ENCODE assay signal across 1 cellular context in genomic region chr3:10368512-10368911, GRCh38.
A peak's percentile ranks its signal among the peaks of the same experiment; 100 is the strongest.
TF ChIP-seq lines count a peak whose summit lies in the region.

No MANE protein-coding gene starts in this region.

TF ChIP-seq in HEK293, 187 proteins besides CTCF, POLR2A, EP300 and RAD21 (continued from another document):
- TF ChIP-seq, protein P1, sequence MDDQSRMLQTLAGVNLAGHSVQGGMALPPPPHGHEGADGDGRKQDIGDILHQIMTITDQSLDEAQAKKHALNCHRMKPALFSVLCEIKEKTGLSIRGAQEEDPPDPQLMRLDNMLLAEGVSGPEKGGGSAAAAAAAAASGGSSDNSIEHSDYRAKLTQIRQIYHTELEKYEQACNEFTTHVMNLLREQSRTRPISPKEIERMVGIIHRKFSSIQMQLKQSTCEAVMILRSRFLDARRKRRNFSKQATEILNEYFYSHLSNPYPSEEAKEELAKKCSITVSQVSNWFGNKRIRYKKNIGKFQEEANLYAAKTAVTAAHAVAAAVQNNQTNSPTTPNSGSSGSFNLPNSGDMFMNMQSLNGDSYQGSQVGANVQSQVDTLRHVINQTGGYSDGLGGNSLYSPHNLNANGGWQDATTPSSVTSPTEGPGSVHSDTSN (CRISPR knock-in tag; IDR thresholded peaks at IDR 0.05) = no peak
- TF ChIP-seq HIC1 (tag by site-specific recombination; IDR thresholded peaks at IDR 0.05) = no peak
- no peak for TF ChIP-seq KLF1 (tag by site-specific recombination; IDR thresholded peaks at IDR 0.05)
- peak; percentile 42; the same call in 1 of the 2 replicates for TF ChIP-seq ZNF747 (tag by site-specific recombination; IDR thresholded peaks at IDR 0.05)
- TF ChIP-seq ZNF214 (tag by site-specific recombination; IDR thresholded peaks at IDR 0.05; ENCODE audit: borderline replicate concordance) = no peak
- TF ChIP-seq GLIS2 (tag by site-specific recombination; IDR thresholded peaks at IDR 0.05) = no peak
- no peak for TF ChIP-seq ZNF37A (tag by site-specific recombination; IDR thresholded peaks at IDR 0.05)
- TF ChIP-seq, protein P2, sequence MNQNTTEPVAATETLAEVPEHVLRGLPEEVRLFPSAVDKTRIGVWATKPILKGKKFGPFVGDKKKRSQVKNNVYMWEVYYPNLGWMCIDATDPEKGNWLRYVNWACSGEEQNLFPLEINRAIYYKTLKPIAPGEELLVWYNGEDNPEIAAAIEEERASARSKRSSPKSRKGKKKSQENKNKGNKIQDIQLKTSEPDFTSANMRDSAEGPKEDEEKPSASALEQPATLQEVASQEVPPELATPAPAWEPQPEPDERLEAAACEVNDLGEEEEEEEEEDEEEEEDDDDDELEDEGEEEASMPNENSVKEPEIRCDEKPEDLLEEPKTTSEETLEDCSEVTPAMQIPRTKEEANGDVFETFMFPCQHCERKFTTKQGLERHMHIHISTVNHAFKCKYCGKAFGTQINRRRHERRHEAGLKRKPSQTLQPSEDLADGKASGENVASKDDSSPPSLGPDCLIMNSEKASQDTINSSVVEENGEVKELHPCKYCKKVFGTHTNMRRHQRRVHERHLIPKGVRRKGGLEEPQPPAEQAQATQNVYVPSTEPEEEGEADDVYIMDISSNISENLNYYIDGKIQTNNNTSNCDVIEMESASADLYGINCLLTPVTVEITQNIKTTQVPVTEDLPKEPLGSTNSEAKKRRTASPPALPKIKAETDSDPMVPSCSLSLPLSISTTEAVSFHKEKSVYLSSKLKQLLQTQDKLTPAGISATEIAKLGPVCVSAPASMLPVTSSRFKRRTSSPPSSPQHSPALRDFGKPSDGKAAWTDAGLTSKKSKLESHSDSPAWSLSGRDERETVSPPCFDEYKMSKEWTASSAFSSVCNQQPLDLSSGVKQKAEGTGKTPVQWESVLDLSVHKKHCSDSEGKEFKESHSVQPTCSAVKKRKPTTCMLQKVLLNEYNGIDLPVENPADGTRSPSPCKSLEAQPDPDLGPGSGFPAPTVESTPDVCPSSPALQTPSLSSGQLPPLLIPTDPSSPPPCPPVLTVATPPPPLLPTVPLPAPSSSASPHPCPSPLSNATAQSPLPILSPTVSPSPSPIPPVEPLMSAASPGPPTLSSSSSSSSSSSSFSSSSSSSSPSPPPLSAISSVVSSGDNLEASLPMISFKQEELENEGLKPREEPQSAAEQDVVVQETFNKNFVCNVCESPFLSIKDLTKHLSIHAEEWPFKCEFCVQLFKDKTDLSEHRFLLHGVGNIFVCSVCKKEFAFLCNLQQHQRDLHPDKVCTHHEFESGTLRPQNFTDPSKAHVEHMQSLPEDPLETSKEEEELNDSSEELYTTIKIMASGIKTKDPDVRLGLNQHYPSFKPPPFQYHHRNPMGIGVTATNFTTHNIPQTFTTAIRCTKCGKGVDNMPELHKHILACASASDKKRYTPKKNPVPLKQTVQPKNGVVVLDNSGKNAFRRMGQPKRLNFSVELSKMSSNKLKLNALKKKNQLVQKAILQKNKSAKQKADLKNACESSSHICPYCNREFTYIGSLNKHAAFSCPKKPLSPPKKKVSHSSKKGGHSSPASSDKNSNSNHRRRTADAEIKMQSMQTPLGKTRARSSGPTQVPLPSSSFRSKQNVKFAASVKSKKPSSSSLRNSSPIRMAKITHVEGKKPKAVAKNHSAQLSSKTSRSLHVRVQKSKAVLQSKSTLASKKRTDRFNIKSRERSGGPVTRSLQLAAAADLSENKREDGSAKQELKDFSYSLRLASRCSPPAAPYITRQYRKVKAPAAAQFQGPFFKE (tag by site-specific recombination; IDR thresholded peaks at IDR 0.05; ENCODE audit: borderline replicate concordance) = no peak
- TF ChIP-seq ZNF274 (IDR thresholded peaks at IDR 0.05; ENCODE audit: low read length) = no peak
- no peak for TF ChIP-seq ZNF274 (tag by site-specific recombination; IDR thresholded peaks at IDR 0.05; ENCODE audit: borderline replicate concordance)
- TF ChIP-seq ZBTB48 (tag by site-specific recombination; IDR thresholded peaks at IDR 0.05) = no peak
- no peak for TF ChIP-seq BCL11B (tag by site-specific recombination; IDR thresholded peaks at IDR 0.05; ENCODE audit: low read depth)
- TF ChIP-seq, protein P3, sequence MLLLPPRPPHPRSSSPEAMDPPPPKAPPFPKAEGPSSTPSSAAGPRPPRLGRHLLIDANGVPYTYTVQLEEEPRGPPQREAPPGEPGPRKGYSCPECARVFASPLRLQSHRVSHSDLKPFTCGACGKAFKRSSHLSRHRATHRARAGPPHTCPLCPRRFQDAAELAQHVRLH (tag by site-specific recombination; IDR thresholded peaks at IDR 0.05) = no peak
- no peak for TF ChIP-seq ZNF549 (tag by site-specific recombination; IDR thresholded peaks at IDR 0.05)
- TF ChIP-seq ZXDB (tag by site-specific recombination; IDR thresholded peaks at IDR 0.05) = no peak
- no peak for TF ChIP-seq ZNF138 (tag by site-specific recombination; IDR thresholded peaks at IDR 0.05; ENCODE audit: borderline replicate concordance)
- no peak for TF ChIP-seq ZFP41 (tag by site-specific recombination; IDR thresholded peaks at IDR 0.05; ENCODE audit: borderline replicate concordance)
- no peak for TF ChIP-seq KLF17 (tag by site-specific recombination; IDR thresholded peaks at IDR 0.05)
- no peak for TF ChIP-seq ZNF335 (tag by site-specific recombination; conservative IDR thresholded peaks at IDR 0.05)
- no peak for TF ChIP-seq ZNF184 (tag by site-specific recombination; IDR thresholded peaks at IDR 0.05)
- TF ChIP-seq ZSCAN23 (tag by site-specific recombination; IDR thresholded peaks at IDR 0.05) = no peak
- peak; percentile 96 for TF ChIP-seq ZNF366 (tag by site-specific recombination; conservative IDR thresholded peaks at IDR 0.05)
- no peak for TF ChIP-seq ZNF610 (tag by site-specific recombination; IDR thresholded peaks at IDR 0.05; ENCODE audit: borderline replicate concordance)
- TF ChIP-seq, protein P4, sequence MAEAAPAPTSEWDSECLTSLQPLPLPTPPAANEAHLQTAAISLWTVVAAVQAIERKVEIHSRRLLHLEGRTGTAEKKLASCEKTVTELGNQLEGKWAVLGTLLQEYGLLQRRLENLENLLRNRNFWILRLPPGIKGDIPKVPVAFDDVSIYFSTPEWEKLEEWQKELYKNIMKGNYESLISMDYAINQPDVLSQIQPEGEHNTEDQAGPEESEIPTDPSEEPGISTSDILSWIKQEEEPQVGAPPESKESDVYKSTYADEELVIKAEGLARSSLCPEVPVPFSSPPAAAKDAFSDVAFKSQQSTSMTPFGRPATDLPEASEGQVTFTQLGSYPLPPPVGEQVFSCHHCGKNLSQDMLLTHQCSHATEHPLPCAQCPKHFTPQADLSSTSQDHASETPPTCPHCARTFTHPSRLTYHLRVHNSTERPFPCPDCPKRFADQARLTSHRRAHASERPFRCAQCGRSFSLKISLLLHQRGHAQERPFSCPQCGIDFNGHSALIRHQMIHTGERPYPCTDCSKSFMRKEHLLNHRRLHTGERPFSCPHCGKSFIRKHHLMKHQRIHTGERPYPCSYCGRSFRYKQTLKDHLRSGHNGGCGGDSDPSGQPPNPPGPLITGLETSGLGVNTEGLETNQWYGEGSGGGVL (tag by site-specific recombination; IDR thresholded peaks at IDR 0.05) = peak; percentile 12; the same call in 1 of the 2 replicates
- no peak for TF ChIP-seq TRIM28 (IDR thresholded peaks at IDR 0.05; ENCODE audit: borderline replicate concordance, low read length)
- no peak for TF ChIP-seq ZNF248 (tag by site-specific recombination; IDR thresholded peaks at IDR 0.05)
- no peak for TF ChIP-seq ZNF843 (tag by site-specific recombination; IDR thresholded peaks at IDR 0.05)
- no peak for TF ChIP-seq ZNF362 (tag by site-specific recombination; IDR thresholded peaks at IDR 0.05)
- no peak for TF ChIP-seq ZNF544 (tag by site-specific recombination; IDR thresholded peaks at IDR 0.05)
- no peak for TF ChIP-seq TCF7L2 (IDR thresholded peaks at IDR 0.05; ENCODE audit: borderline replicate concordance, low read depth, low read length)
- TF ChIP-seq ZBTB17 (tag by site-specific recombination; IDR thresholded peaks at IDR 0.05) = peak; percentile 96
- TF ChIP-seq, protein P5, sequence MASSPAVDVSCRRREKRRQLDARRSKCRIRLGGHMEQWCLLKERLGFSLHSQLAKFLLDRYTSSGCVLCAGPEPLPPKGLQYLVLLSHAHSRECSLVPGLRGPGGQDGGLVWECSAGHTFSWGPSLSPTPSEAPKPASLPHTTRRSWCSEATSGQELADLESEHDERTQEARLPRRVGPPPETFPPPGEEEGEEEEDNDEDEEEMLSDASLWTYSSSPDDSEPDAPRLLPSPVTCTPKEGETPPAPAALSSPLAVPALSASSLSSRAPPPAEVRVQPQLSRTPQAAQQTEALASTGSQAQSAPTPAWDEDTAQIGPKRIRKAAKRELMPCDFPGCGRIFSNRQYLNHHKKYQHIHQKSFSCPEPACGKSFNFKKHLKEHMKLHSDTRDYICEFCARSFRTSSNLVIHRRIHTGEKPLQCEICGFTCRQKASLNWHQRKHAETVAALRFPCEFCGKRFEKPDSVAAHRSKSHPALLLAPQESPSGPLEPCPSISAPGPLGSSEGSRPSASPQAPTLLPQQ (tag by site-specific recombination; IDR thresholded peaks at IDR 0.05) = no peak
- TF ChIP-seq ZNF830 (tag by site-specific recombination; IDR thresholded peaks at IDR 0.05; ENCODE audit: low read depth) = no peak
- peak; percentile 8; the same call in 1 of the 2 replicates for TF ChIP-seq ZNF133 (tag by site-specific recombination; IDR thresholded peaks at IDR 0.05)
- TF ChIP-seq, protein P6, sequence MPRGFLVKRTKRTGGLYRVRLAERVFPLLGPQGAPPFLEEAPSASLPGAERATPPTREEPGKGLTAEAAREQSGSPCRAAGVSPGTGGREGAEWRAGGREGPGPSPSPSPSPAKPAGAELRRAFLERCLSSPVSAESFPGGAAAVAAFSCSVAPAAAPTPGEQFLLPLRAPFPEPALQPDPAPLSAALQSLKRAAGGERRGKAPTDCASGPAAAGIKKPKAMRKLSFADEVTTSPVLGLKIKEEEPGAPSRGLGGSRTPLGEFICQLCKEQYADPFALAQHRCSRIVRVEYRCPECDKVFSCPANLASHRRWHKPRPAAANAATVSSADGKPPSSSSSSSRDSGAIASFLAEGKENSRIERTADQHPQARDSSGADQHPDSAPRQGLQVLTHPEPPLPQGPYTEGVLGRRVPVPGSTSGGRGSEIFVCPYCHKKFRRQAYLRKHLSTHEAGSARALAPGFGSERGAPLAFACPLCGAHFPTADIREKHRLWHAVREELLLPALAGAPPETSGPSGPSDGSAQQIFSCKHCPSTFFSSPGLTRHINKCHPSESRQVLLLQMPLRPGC (tag by site-specific recombination; IDR thresholded peaks at IDR 0.05) = no peak
- no peak for TF ChIP-seq ZNF10 (tag by site-specific recombination; IDR thresholded peaks at IDR 0.05)
- no peak for TF ChIP-seq ZNF529 (tag by site-specific recombination; IDR thresholded peaks at IDR 0.05; ENCODE audit: insufficient replicate concordance)
- TF ChIP-seq ZFP3 (tag by site-specific recombination; IDR thresholded peaks at IDR 0.05; ENCODE audit: low read depth) = no peak
- no peak for TF ChIP-seq ZNF132 (tag by site-specific recombination; IDR thresholded peaks at IDR 0.05; ENCODE audit: borderline replicate concordance)
- TF ChIP-seq ZBTB20 (tag by site-specific recombination; IDR thresholded peaks at IDR 0.05) = no peak
- TF ChIP-seq ZNF624 (tag by site-specific recombination; IDR thresholded peaks at IDR 0.05) = no peak
- TF ChIP-seq, protein P7, sequence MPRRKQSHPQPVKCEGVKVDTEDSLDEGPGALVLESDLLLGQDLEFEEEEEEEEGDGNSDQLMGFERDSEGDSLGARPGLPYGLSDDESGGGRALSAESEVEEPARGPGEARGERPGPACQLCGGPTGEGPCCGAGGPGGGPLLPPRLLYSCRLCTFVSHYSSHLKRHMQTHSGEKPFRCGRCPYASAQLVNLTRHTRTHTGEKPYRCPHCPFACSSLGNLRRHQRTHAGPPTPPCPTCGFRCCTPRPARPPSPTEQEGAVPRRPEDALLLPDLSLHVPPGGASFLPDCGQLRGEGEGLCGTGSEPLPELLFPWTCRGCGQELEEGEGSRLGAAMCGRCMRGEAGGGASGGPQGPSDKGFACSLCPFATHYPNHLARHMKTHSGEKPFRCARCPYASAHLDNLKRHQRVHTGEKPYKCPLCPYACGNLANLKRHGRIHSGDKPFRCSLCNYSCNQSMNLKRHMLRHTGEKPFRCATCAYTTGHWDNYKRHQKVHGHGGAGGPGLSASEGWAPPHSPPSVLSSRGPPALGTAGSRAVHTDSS (tag by site-specific recombination; IDR thresholded peaks at IDR 0.05) = no peak
